ENCODE assay signal across 10 cellular contexts in genomic region chr2:161424179-161424763, GRCh38. TPM values are rescaled to one million over a fixed set of nuclear protein-coding genes. Genes with fewer than 3 reads are reported as not detected.
DNase-seq lines count a peak whose midpoint lies in the region; ATAC-seq and TF ChIP-seq lines count a peak whose summit lies in the region.
"Had no signal": no experiment of that assay in that cellular context is flagged by ENCODE, and none has a peak within 500 bp of the region (broad histone marks: within the 10 kb centered on the region; RNA-seq: fewer than 3 reads in every experiment).

No MANE protein-coding gene starts in this region.

- DNase-seq in H7: peak; percentile 59
- DNase-seq in dorsolateral prefrontal cortex: no peak
- DNase-seq in NCI-H2029 treated with DMSO at 0.1 percent for 48 hours (lab: John Stamatoyannopoulos, UW): no peak
- DNase-seq: MG63 had no signal

- peak overlapping the region; percentile 65 for H3K4me3 ChIP-seq in ACC112 (ENCODE audit: low read depth, low read length)
- H3K4me3 ChIP-seq in H7 (ENCODE audit: insufficient read depth, low read depth, low read length): peak overlapping the region; percentile 35
- H3K4me3 ChIP-seq in dorsolateral prefrontal cortex: peak overlapping the region; percentile 7 to 77 (median 50)
- H3K4me3 ChIP-seq: MG63 had no signal

- TF ChIP-seq CTCF in dorsolateral prefrontal cortex (IDR thresholded peaks at IDR 0.05 in 54 of 56, conservative IDR thresholded peaks at IDR 0.05 in 2 of 56; ENCODE audit: low read depth in 1 of 56, partially characterized antibody in 56 of 56): no peak
- no peak for TF ChIP-seq CTCF in nephron (IDR thresholded peaks at IDR 0.05; ENCODE audit: unreplicated experiment in 3 of 3)

- peak overlapping the region; percentile 66 for H2AFZ ChIP-seq in ACC112 (ENCODE audit: low read length, unreplicated experiment)

- peaks cover 29% of the 10 kb centered on the region for H3K4me1 Mint-ChIP-seq in nephron

- no peak overlapping the region for H3K27ac Mint-ChIP-seq in nephron

- H3K27me3 ChIP-seq in ACC112 (ENCODE audit: insufficient read depth, low read length) (peaks cover 98% of the 10 kb centered on the region), H7 (ENCODE audit: control insufficient read depth, insufficient read depth, low read length) (peaks cover 100% of the 10 kb centered on the region), dorsolateral prefrontal cortex (peaks cover 0 to 93% (median 70%) of the 10 kb centered on the region in 45 donors)
- H3K27me3 ChIP-seq: MG63 had no signal

- no peaks in the 10 kb centered on the region for H3K36me3 ChIP-seq in ACC112 (ENCODE audit: insufficient read depth, low read length)
- H3K36me3 ChIP-seq in H7 (replicated peaks; ENCODE audit: control insufficient read depth, insufficient read depth, low read length): no peaks in the 10 kb centered on the region
- H3K36me3 ChIP-seq: MG63, neutrophil had no signal

- H3K27ac ChIP-seq in ACC112 (ENCODE audit: low read depth, low read length) (no peak overlapping the region), dorsolateral prefrontal cortex (peak overlapping the region in 52 of 59 donors; percentile 5 to 90 (median 74))
- H3K27ac ChIP-seq: neutrophil had no signal

- no peaks in the 10 kb centered on the region for H3K36me3 Mint-ChIP-seq in nephron (ENCODE audit: low read depth)

- intact Hi-C loops in dorsolateral prefrontal cortex (cut with DNase I): loop anchor here in 1 of 2 donors (5.0 kb wide), 1 partner anchor 187 kb away; no protein-coding TSS in a partner anchor

- peaks cover 99% of the 10 kb centered on the region for H3K27me3 Mint-ChIP-seq in nephron (ENCODE audit: low read depth)

- H3K79me2 ChIP-seq in ACC112 (ENCODE audit: control insufficient read depth, insufficient read depth, low read length, unreplicated experiment): no peaks in the 10 kb centered on the region

- no peak for ATAC-seq in HG03175 (IDR thresholded peaks at IDR 0.05; ENCODE audit: unreplicated experiment)
- no peak for ATAC-seq in HG02852 (IDR thresholded peaks at IDR 0.05; ENCODE audit: unreplicated experiment)
- ATAC-seq in HG03159 (IDR thresholded peaks at IDR 0.05; ENCODE audit: unreplicated experiment): no peak

- no peaks in the 10 kb centered on the region for H3K4me1 ChIP-seq in ACC112 (ENCODE audit: control insufficient read depth, insufficient read depth, low read length, unreplicated experiment)

- peak overlapping the region; percentile 57 to 72 (median 70) for H3K4me3 Mint-ChIP-seq in nephron

- peaks cover 7% of the 10 kb centered on the region for H3K9me3 Mint-ChIP-seq in nephron

RNA-seq across cellular contexts. Expression of gene TBR1, which starts 8.2 kb away (rescaled TPM):
- total RNA-seq in H7 (2014; rRNA removed; shearing (Covaris generic)): under 0.01 and 0.37 TPM in 2 replicates
- 100 to 1,000 TPM in 55 of 120 experiments, 10 to 100 TPM in 65; 44.3 to 153 (median 97.3) TPM for total RNA-seq in dorsolateral prefrontal cortex

Comparison
In these comparisons a context has a peak if more than half of its experiments do, and no peak if none do; other contexts are left out.
1. RNA of gene TBR1, which starts 8.2 kb away (total RNA-seq): 44.3 to 153 TPM in dorsolateral prefrontal cortex; under 0.01 to 0.37 TPM in H7; every median in the first group is over 10 times any median in the second.
2. Peak in every context shown above with its lines, with median percentiles within 50 percentile points of each other: H3K4me3 ChIP-seq.